Comparison of ENCODE assay signal across 8 cellular contexts in the genomic region with DNA sequence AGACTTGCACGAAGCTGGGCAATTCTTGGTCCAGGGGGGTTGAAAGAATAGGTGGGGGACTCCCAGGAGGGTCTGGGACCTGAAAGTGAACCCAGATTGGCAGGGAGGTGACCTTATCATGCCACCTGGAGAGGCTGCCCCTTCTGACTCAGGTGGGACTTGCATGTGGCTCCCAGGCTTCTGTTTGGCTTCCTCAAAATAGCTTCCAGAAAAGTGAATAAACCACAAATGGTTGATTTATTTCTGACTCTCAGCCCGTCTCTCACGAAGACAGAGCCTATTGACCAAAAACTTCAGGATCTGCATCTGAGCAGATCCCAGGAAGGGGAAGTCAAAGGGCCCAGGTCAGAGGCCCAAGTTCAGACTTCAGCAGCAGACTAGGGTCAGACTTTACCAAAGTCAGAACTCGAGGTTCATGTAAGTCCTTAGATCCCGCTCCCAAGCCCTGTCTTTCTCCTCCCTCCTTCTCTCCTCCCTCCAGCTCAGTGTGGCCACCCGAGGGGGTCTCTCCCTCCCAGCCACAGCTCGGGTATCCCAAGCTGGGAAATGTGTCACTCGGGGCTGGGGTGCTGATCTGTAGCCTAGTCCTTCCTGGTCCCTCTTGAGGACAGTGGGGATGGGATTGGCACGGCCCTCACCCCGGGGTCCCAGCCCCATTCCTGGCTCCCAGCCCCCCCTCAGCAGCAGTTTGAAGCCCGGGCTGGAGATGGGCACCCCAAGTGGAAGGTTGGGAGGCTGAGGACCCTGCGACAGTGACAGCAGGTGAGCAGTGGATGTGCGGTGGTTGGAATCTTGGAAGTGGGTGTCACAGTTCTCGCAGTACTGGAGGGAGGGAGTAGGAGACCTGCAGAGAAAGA. TPM values are rescaled to one million over a fixed set of nuclear protein-coding genes. Genes with fewer than 3 reads are reported as not detected.
DNase-seq lines count a peak whose midpoint lies in the region; ATAC-seq and TF ChIP-seq lines count a peak whose summit lies in the region.

No MANE protein-coding gene starts in this region.

- peak overlapping the region; percentile 89 to 92 (median 90) for H3K4me3 Mint-ChIP-seq in T-cell

- no peaks in the 10 kb centered on the region for H3K9me3 Mint-ChIP-seq in T-cell

- TF ChIP-seq CTCF in left ventricle myocardium inferior (IDR thresholded peaks at IDR 0.05; ENCODE audit: borderline replicate concordance): no peak
- no peak for TF ChIP-seq CTCF in gastroesophageal sphincter (IDR thresholded peaks at IDR 0.05)
- TF ChIP-seq CTCF in upper lobe of left lung (IDR thresholded peaks at IDR 0.05): no peak

- H3K36me3 Mint-ChIP-seq in T-cell: peaks cover 23% of the 10 kb centered on the region

- H3K27ac Mint-ChIP-seq in T-cell: peak overlapping the region; percentile 61

- TF ChIP-seq EP300 in gastroesophageal sphincter (IDR thresholded peaks at IDR 0.05) (no peak), upper lobe of left lung (IDR thresholded peaks at IDR 0.05) (no peak)

- 87 to 100% methylated on average over 2 to 7 of the region's 14 CpGs for WGBS in gastroesophageal sphincter (ENCODE audit: low coverage in 1 of 2), 2 donors
- 87 to 88% methylated on average over 14 of the region's 14 CpGs for WGBS in upper lobe of left lung, 2 donors

- H3K9me3 ChIP-seq in left ventricle myocardium inferior (replicated peaks): no peaks in the 10 kb centered on the region
- no peaks in the 10 kb centered on the region for H3K9me3 ChIP-seq in gastroesophageal sphincter
- H3K9me3 ChIP-seq in upper lobe of left lung: no peaks in the 10 kb centered on the region

- ATAC-seq in left ventricle myocardium superior (no peak), T-cell (replicated peaks in 1 of 4) (no peak), gastroesophageal sphincter (no peak), upper lobe of left lung (ENCODE audit: low FRiP score in 2 of 2) (no peak), HG02981 (IDR thresholded peaks at IDR 0.05; ENCODE audit: unreplicated experiment) (no peak), GM18868 (IDR thresholded peaks at IDR 0.05; ENCODE audit: unreplicated experiment) (no peak)

- H3K4me3 ChIP-seq in left ventricle myocardium inferior: no peak overlapping the region
- no peak overlapping the region for H3K4me3 ChIP-seq in gastroesophageal sphincter
- H3K4me3 ChIP-seq in upper lobe of left lung: no peak overlapping the region

- H3K27me3 Mint-ChIP-seq in T-cell: no peaks in the 10 kb centered on the region

- POLR2A ChIA-PET in T-cell (lab: Charles Lee): interaction anchor here (0.6 kb wide), 2 partner anchors 74 to 280 kb away, joined by 3 to 5 read pairs; a partner anchor contains a TSS

- peaks cover 93% of the 10 kb centered on the region for H3K4me1 ChIP-seq in left ventricle myocardium inferior
- peaks cover 8 to 77% (median 43%) of the 10 kb centered on the region in 3 donors for H3K4me1 ChIP-seq in gastroesophageal sphincter
- peaks cover 55 to 76% (median 59%) of the 10 kb centered on the region in 4 donors for H3K4me1 ChIP-seq in upper lobe of left lung

- peaks cover 28% of the 10 kb centered on the region for H3K36me3 ChIP-seq in left ventricle myocardium inferior
- H3K36me3 ChIP-seq in gastroesophageal sphincter: peaks cover 0 to 39% of the 10 kb centered on the region in 2 donors
- H3K36me3 ChIP-seq in upper lobe of left lung: peaks cover 0 to 28% (median 18%) of the 10 kb centered on the region in 4 donors

- DNase-seq in left ventricle myocardium inferior (no peak), left ventricle myocardium superior (no peak), T-cell (no peak), upper lobe of left lung (no peak), NCI-H446 (lab: John Stamatoyannopoulos, UW) (no peak)

- CTCF ChIA-PET in T-cell (lab: Charles Lee): interaction anchor here in 1 of 2 donors (0.7 to 0.8 kb wide), 2 partner anchors 41 to 195 kb away, joined by 3 read pairs; no protein-coding TSS in a partner anchor

- no peak for TF ChIP-seq POLR2A in gastroesophageal sphincter (IDR thresholded peaks at IDR 0.05)
- no peak for TF ChIP-seq POLR2A in upper lobe of left lung (IDR thresholded peaks at IDR 0.05)

- peak overlapping the region; percentile 96 for H3K27ac ChIP-seq in left ventricle myocardium inferior (replicated peaks)
- H3K27ac ChIP-seq in gastroesophageal sphincter: peak overlapping the region in 3 of 4 donors; percentile 9 to 88 (median 19)
- H3K27ac ChIP-seq in upper lobe of left lung: peak overlapping the region in 3 of 4 donors; percentile 12 to 97 (median 92)

- H3K4me1 Mint-ChIP-seq in T-cell: peaks cover 77 to 84% (median 78%) of the 10 kb centered on the region in 3 donors

- no peaks in the 10 kb centered on the region for H3K27me3 ChIP-seq in left ventricle myocardium inferior (ENCODE audit: low read depth)
- no peaks in the 10 kb centered on the region for H3K27me3 ChIP-seq in gastroesophageal sphincter
- no peaks in the 10 kb centered on the region for H3K27me3 ChIP-seq in upper lobe of left lung

- intact Hi-C loops in left ventricle myocardium inferior (cut with micrococcal nuclease) (no loop called here), left ventricle myocardium superior (cut with micrococcal nuclease) (no loop called here)

RNA-seq across cellular contexts. Expression of a gene that starts 1.5 kb away (rescaled TPM):
- total RNA-seq in left ventricle myocardium inferior (16.9 TPM), left ventricle myocardium superior (18.6 TPM), T-cell (10 to 100 TPM; 16.3 to 36.2 (median 33.4) TPM), gastroesophageal sphincter (10 to 100 TPM; 30.0 to 40.0 (median 36.1) TPM), upper lobe of left lung (10 to 100 TPM; 25.0 to 30.1 (median 28.4) TPM)

RNA-seq across cellular contexts. Expression of a gene that starts 2.7 kb away (rescaled TPM):
- total RNA-seq in left ventricle myocardium inferior (19.2 TPM), left ventricle myocardium superior (19.2 TPM), T-cell (10 to 100 TPM; 13.0 to 27.6 (median 23.3) TPM), gastroesophageal sphincter (10 to 100 TPM; 17.1 to 22.3 (median 17.9) TPM), upper lobe of left lung (10 to 100 TPM; 12.0 to 45.1 (median 16.6) TPM)

RNA-seq across cellular contexts. Expression of a gene that starts 3.8 kb away (rescaled TPM):
- 105 TPM for total RNA-seq in left ventricle myocardium inferior
- 111 TPM for total RNA-seq in left ventricle myocardium superior
- total RNA-seq in T-cell: 100 to 1,000 TPM in 4 of 5 donors, 10 to 100 TPM in 1; 98.4 to 129 (median 126) TPM
- total RNA-seq in gastroesophageal sphincter: 100 to 1,000 TPM; 162 to 197 (median 167) TPM
- 100 to 1,000 TPM; 105 to 172 (median 130) TPM for total RNA-seq in upper lobe of left lung

RNA-seq across cellular contexts. Expression of a gene that starts 6.4 kb away (rescaled TPM):
- total RNA-seq in left ventricle myocardium inferior (2.4 TPM), left ventricle myocardium superior (2.4 TPM), T-cell (1 to 10 TPM; 1.4 to 3.6 (median 3.2) TPM), gastroesophageal sphincter (1 to 10 TPM in 3 of 4 donors, under 1 TPM in 1; 0.62 to 7.4 (median 3.2) TPM), upper lobe of left lung (1 to 10 TPM in 5 of 6 donors, under 1 TPM in 1; 0.89 to 4.3 (median 2.1) TPM)

RNA-seq across cellular contexts. Expression of a gene that starts 7.7 kb away (rescaled TPM):
- total RNA-seq in left ventricle myocardium inferior (4.4 TPM), left ventricle myocardium superior (3.9 TPM), T-cell (10 to 100 TPM; 29.7 to 50.5 (median 40.9) TPM), gastroesophageal sphincter (1 to 10 TPM in 3 of 4 donors, under 1 TPM in 1; 0.10 to 9.3 (median 3.9) TPM), upper lobe of left lung (10 to 100 TPM in 4 of 6 donors, 1 to 10 TPM in 2; 6.7 to 22.0 (median 12.3) TPM)

Comparison
In these comparisons a context has a peak if more than half of its experiments do, and no peak if none do; other contexts are left out.
1. H3K27ac ChIP-seq: peak in every context shown above with its lines; median percentile 96 in left ventricle myocardium inferior; 92 in upper lobe of left lung; 19 in gastroesophageal sphincter.